In the genomic region with DNA sequence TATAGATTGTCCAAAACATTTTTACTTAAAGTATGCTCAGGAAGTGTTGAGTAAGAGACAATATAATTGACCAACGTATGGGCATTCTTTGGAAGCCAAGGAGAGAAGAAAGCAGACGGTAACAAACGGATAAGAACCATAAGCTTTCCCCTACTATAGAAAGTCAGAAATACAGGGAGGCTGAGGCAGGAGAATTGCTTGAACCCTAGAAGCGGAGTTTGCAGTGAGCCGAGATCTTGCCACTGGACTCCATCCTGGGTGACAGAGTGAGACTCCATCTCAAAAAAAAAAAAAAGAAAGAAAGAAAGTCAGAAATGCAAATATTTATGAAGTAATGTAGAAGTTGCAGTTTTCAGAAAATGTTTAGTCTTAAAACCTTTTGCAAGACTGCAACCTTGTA, we compare ENCODE assay signal across 9 cellular contexts.
"Had no signal": no experiment of that assay in that cellular context is flagged by ENCODE, and none has a peak within 500 bp of the region (broad histone marks: within the 10 kb centered on the region; RNA-seq: fewer than 3 reads in every experiment).

No MANE protein-coding gene starts in this region.

- ATAC-seq: GM23338, HCT116 had no signal

- H3K9me3 ChIP-seq: HAP-1 had no signal

- H3K4me2 ChIP-seq: GM23338 had no signal

- H3K36me3 ChIP-seq: HAP-1 had no signal

- H2AFZ ChIP-seq: GM23248, GM23338 had no signal

- H3K4me3 ChIP-seq: GM23248, GM23338, HAP-1 had no signal

- H3K27ac ChIP-seq: GM23248 had no signal

- DNase-seq: GM23248, GOT3, H7, H9, HCEC 1CT, HFFc6 had no signal

- H3K4me1 ChIP-seq: HAP-1 had no signal

- H3K9ac ChIP-seq: GM23248 had no signal
